ENCODE assay signal across 13 cellular contexts in genomic region chr15:39629906-39630305, GRCh38. TPM values are rescaled to one million over a fixed set of nuclear protein-coding genes. Genes with fewer than 3 reads are reported as not detected.
DNase-seq lines count a peak whose midpoint lies in the region; ATAC-seq, FAIRE-seq and TF ChIP-seq lines count a peak whose summit lies in the region.
"Had no signal": no experiment of that assay in that cellular context is flagged by ENCODE, and none has a peak within 500 bp of the region (broad histone marks: within the 10 kb centered on the region; RNA-seq: fewer than 3 reads in every experiment).

No MANE protein-coding gene starts in this region.

- no peaks in the 10 kb centered on the region for H3K27me3 ChIP-seq in Loucy (ENCODE audit: insufficient read depth, low read length, poor library complexity, severe bottlenecking)
- H3K27me3 ChIP-seq in keratinocyte (ENCODE audit: control insufficient read depth, extremely low read depth, insufficient read depth, low read length): no peaks in the 10 kb centered on the region
- no peaks in the 10 kb centered on the region for H3K27me3 ChIP-seq in Caco-2 (replicated peaks; ENCODE audit: control insufficient read depth, insufficient read depth, low read length)

- no peak overlapping the region; the same call in 1 of the 2 replicates for H2AFZ ChIP-seq in Loucy (ENCODE audit: low read length)
- H2AFZ ChIP-seq in keratinocyte (ENCODE audit: control insufficient read depth, low read length): no peak overlapping the region

- no peaks in the 10 kb centered on the region for H3K9me1 ChIP-seq in keratinocyte (ENCODE audit: control insufficient read depth, extremely low read depth, insufficient read depth, low read length)

- no peaks in the 10 kb centered on the region for H3K9me2 ChIP-seq in Loucy (replicated peaks; ENCODE audit: low read depth, low read length)

- H3K9ac ChIP-seq in Loucy (ENCODE audit: low read depth, low read length, poor library complexity, severe bottlenecking) (no peak overlapping the region), keratinocyte (ENCODE audit: control insufficient read depth, extremely low read depth, insufficient read depth, low read length) (peak overlapping the region; percentile 57)

- H3K4me3 Mint-ChIP-seq in activated T-helper 1 cell treated with anti-CD3 and anti-CD28 coated beads, Interleukin-12 subunit alpha, Interleukin-12 subunit beta, Interleukin-2, Interleukin-4 antibody, amounts not matched to agents 30 ng/mL and 10 ng/mL and 1 ng/mL, durations not matched to agents 14 hours and 24 hours and 36 hours: peak overlapping the region; percentile 12
- no peak overlapping the region for H3K4me3 Mint-ChIP-seq in Caco-2 (ENCODE audit: unreplicated experiment)
- H3K4me3 Mint-ChIP-seq: memory B cell had no signal

- CTCF ChIA-PET in Caco-2 (lab: Charles Lee): no interaction called here

- H3K27ac ChIP-seq in C4-2B (peak overlapping the region; percentile 64), keratinocyte (ENCODE audit: control insufficient read depth, insufficient read depth, low read length) (peak overlapping the region; percentile 96)

- POLR2A ChIA-PET in Caco-2 (lab: Charles Lee): no interaction called here

- no TSS peak for BruUV-seq in Caco-2 (replicated peaks; lab: Mats Ljungman, UMichigan)

- H3K9me3 ChIP-seq in Loucy (ENCODE audit: insufficient read depth, low read depth, low read length) (no peaks in the 10 kb centered on the region), keratinocyte (ENCODE audit: control insufficient read depth, low read depth, low read length) (peaks cover 2% of the 10 kb centered on the region), Caco-2 (no peaks in the 10 kb centered on the region)

- intact Hi-C loops in activated T-helper 1 cell treated with anti-CD3 and anti-CD28 coated beads, Interleukin-12 subunit alpha, Interleukin-12 subunit beta, Interleukin-2, Interleukin-4 antibody, amounts not matched to agents 30 ng/mL and 10 ng/mL and 1 ng/mL, durations not matched to agents 14 hours and 24 hours and 36 hours (cut with micrococcal nuclease): loop anchor here (2.0 to 5.0 kb wide), 5 partner anchors 152 to 1073 kb away; partner anchors contain the start of gene FSIP1
- intact Hi-C loops in Caco-2 (cut with micrococcal nuclease; ENCODE audit: unreplicated experiment): no loop called here

- H3K4me2 ChIP-seq in Loucy (ENCODE audit: low read depth, low read length, poor library complexity, severe bottlenecking) (peak overlapping the region; percentile 52), keratinocyte (ENCODE audit: control insufficient read depth, extremely low read depth, insufficient read depth, low read depth, low read length) (peak overlapping the region; percentile 64)

- H4K20me1 ChIP-seq in Loucy (ENCODE audit: insufficient read depth, low read length, poor library complexity, severe bottlenecking): no peaks in the 10 kb centered on the region
- no peaks in the 10 kb centered on the region for H4K20me1 ChIP-seq in keratinocyte (ENCODE audit: control insufficient read depth, extremely low read depth, insufficient read depth, low read length)

- H3K27ac Mint-ChIP-seq in activated T-helper 1 cell treated with anti-CD3 and anti-CD28 coated beads, Interleukin-12 subunit alpha, Interleukin-12 subunit beta, Interleukin-2, Interleukin-4 antibody, amounts not matched to agents 30 ng/mL and 10 ng/mL and 1 ng/mL, durations not matched to agents 14 hours and 24 hours and 36 hours: peak overlapping the region; percentile 89
- H3K27ac Mint-ChIP-seq in Caco-2 (ENCODE audit: unreplicated experiment): no peak overlapping the region
- H3K27ac Mint-ChIP-seq: memory B cell had no signal

- H3F3A ChIP-seq in Loucy (ENCODE audit: low read depth): peaks cover 5% of the 10 kb centered on the region; the same call in 1 of the 2 replicates

- no peak for DNase-seq in activated T-helper 1 cell treated with anti-CD3 and anti-CD28 coated beads, Interleukin-12 subunit alpha, Interleukin-12 subunit beta, Interleukin-2, Interleukin-4 antibody, amounts not matched to agents 30 ng/mL and 10 ng/mL and 1 ng/mL, durations not matched to agents 14 hours and 24 hours and 36 hours (ENCODE audit: low spot score)
- DNase-seq in keratinocyte (ENCODE audit: low read depth, low spot score) (no peak), Caco-2 (no peak), amygdala (lab: John Stamatoyannopoulos, UW) (no peak), HTR-8/SVneo (ENCODE audit: insufficient read length, low spot score) (no peak)
- DNase-seq: hippocampal formation, NCI-H1048, posterior cingulate gyrus had no signal

- dilution Hi-C loops in keratinocyte (cut with MboI; ENCODE audit: extremely low pct_ligation_motif_present, low sequenced_read_pairs): loop anchor here (25.0 kb wide), 1 partner anchor 132 kb away; no protein-coding TSS in a partner anchor

- H3K4me1 ChIP-seq in Loucy (ENCODE audit: insufficient read depth, low read length, poor library complexity, severe bottlenecking) (peaks cover 53% of the 10 kb centered on the region), keratinocyte (ENCODE audit: control insufficient read depth, extremely low read depth, insufficient read depth, low read length) (peaks cover 51% of the 10 kb centered on the region), Caco-2 (0 out of 2 replicates have a peak, but pooled peaks cover 4% of the 10 kb centered on the region)

- H3K27me3 Mint-ChIP-seq in activated T-helper 1 cell treated with anti-CD3 and anti-CD28 coated beads, Interleukin-12 subunit alpha, Interleukin-12 subunit beta, Interleukin-2, Interleukin-4 antibody, amounts not matched to agents 30 ng/mL and 10 ng/mL and 1 ng/mL, durations not matched to agents 14 hours and 24 hours and 36 hours (ENCODE audit: insufficient read depth): no peaks in the 10 kb centered on the region
- no peaks in the 10 kb centered on the region for H3K27me3 Mint-ChIP-seq in Caco-2 (ENCODE audit: insufficient read depth, unreplicated experiment)

- H3K36me3 Mint-ChIP-seq in activated T-helper 1 cell treated with anti-CD3 and anti-CD28 coated beads, Interleukin-12 subunit alpha, Interleukin-12 subunit beta, Interleukin-2, Interleukin-4 antibody, amounts not matched to agents 30 ng/mL and 10 ng/mL and 1 ng/mL, durations not matched to agents 14 hours and 24 hours and 36 hours (ENCODE audit: low read depth): peaks cover 27% of the 10 kb centered on the region
- H3K36me3 Mint-ChIP-seq in Caco-2 (ENCODE audit: insufficient read depth, unreplicated experiment): no peaks in the 10 kb centered on the region
- H3K36me3 Mint-ChIP-seq: memory B cell had no signal

- H3K9me3 Mint-ChIP-seq in activated T-helper 1 cell treated with anti-CD3 and anti-CD28 coated beads, Interleukin-12 subunit alpha, Interleukin-12 subunit beta, Interleukin-2, Interleukin-4 antibody, amounts not matched to agents 30 ng/mL and 10 ng/mL and 1 ng/mL, durations not matched to agents 14 hours and 24 hours and 36 hours: peaks cover 11% of the 10 kb centered on the region
- H3K9me3 Mint-ChIP-seq in Caco-2 (ENCODE audit: unreplicated experiment): no peaks in the 10 kb centered on the region
- H3K9me3 Mint-ChIP-seq: memory B cell had no signal

- H3K79me2 ChIP-seq in Loucy (ENCODE audit: insufficient read depth, low read length) (no peaks in the 10 kb centered on the region), keratinocyte (ENCODE audit: control insufficient read depth, insufficient read depth, low read length) (no peaks in the 10 kb centered on the region)

- no peak for ATAC-seq in GM19452 (IDR thresholded peaks at IDR 0.05; ENCODE audit: unreplicated experiment)

- TF ChIP-seq CTCF in C4-2B (conservative IDR thresholded peaks at IDR 0.05) (no peak), Loucy (conservative IDR thresholded peaks at IDR 0.05; ENCODE audit: low read length) (no peak), keratinocyte (optimal IDR thresholded peaks at IDR 0.05 in 1 of 3, IDR thresholded peaks at IDR 0.05 in 1 of 3, conservative IDR thresholded peaks at IDR 0.05 in 1 of 3; ENCODE audit: extremely low read depth in 1 of 3, insufficient read depth in 2 of 3, low read length in 3 of 3) (no peak), Caco-2 (IDR thresholded peaks at IDR 0.05; ENCODE audit: insufficient read depth in 1 of 2, low read depth in 1 of 2, low read length in 1 of 2, severe bottlenecking in 1 of 2, unreplicated experiment in 1 of 2) (no peak)

- no peaks in the 10 kb centered on the region for H3K36me3 ChIP-seq in Loucy (ENCODE audit: insufficient read depth, low read length)
- no peaks in the 10 kb centered on the region for H3K36me3 ChIP-seq in keratinocyte (ENCODE audit: control insufficient read depth in 2 of 2, extremely low read depth in 1 of 2, insufficient read depth in 2 of 2, low read length in 2 of 2)
- H3K36me3 ChIP-seq in Caco-2 (ENCODE audit: control insufficient read depth, insufficient read depth, low read length): no peaks in the 10 kb centered on the region

- no peak for FAIRE-seq in keratinocyte (lab: Jason Lieb, UNC)
- no peak for FAIRE-seq in HTR-8/SVneo (lab: Jason Lieb, UNC)
- FAIRE-seq: astrocyte had no signal

- H3K4me3 ChIP-seq in Loucy (ENCODE audit: low read length, poor library complexity, severe bottlenecking): peak overlapping the region; percentile 8
- H3K4me3 ChIP-seq in keratinocyte (ENCODE audit: control insufficient read depth in 2 of 3, extremely low read depth in 1 of 3, insufficient read depth in 2 of 3, low read depth in 1 of 3, low read length in 3 of 3): no peak overlapping the region
- H3K4me3 ChIP-seq in Caco-2 (ENCODE audit: low read depth, low read length): no peak overlapping the region

- peaks cover 66% of the 10 kb centered on the region for H3K4me1 Mint-ChIP-seq in activated T-helper 1 cell treated with anti-CD3 and anti-CD28 coated beads, Interleukin-12 subunit alpha, Interleukin-12 subunit beta, Interleukin-2, Interleukin-4 antibody, amounts not matched to agents 30 ng/mL and 10 ng/mL and 1 ng/mL, durations not matched to agents 14 hours and 24 hours and 36 hours (ENCODE audit: low read depth)
- peaks cover 7% of the 10 kb centered on the region for H3K4me1 Mint-ChIP-seq in Caco-2 (ENCODE audit: low read depth, unreplicated experiment)

RNA-seq across cellular contexts. Expression of gene THBS1, which starts 49.0 kb away (rescaled TPM):
- 2.3 and 3.2 TPM in 2 replicates for total RNA-seq in activated T-helper 1 cell treated with anti-CD3 and anti-CD28 coated beads, Interleukin-12 subunit alpha, Interleukin-12 subunit beta, Interleukin-2, Interleukin-4 antibody, amounts not matched to agents 30 ng/mL and 10 ng/mL and 1 ng/mL, durations not matched to agents 14 hours and 24 hours and 36 hours
- 585 to 1,976 TPM (median 789 TPM) in 3 replicates for polyA plus RNA-seq in keratinocyte
- 224 TPM for polyA plus RNA-seq in keratinocyte (2011; ENCODE audit: low read depth)
- polyA plus RNA-seq in keratinocyte (2011; cell fraction: cytosol; rRNA removed): 250 and 267 TPM in 2 replicates
- polyA plus RNA-seq in keratinocyte (2011; cell fraction: nucleus; rRNA removed): 2,729 and 2,799 TPM in 2 replicates
- 152 and 2,223 TPM in 2 replicates for polyA plus RNA-seq in keratinocyte (2012; ENCODE audit: low replicate concordance)
- polyA minus RNA-seq in keratinocyte: 2,799 to 14,102 TPM (median 5,100 TPM) in 3 replicates
- 2,733 TPM for polyA minus RNA-seq in keratinocyte (2011; cell fraction: cytosol; rRNA and poly(A)+ RNA removed)
- polyA minus RNA-seq in keratinocyte (2011; cell fraction: nucleus; rRNA and poly(A)+ RNA removed): 7,793 and 10,292 TPM in 2 replicates
- total RNA-seq in Caco-2 (2022): 288 and 342 TPM in 2 replicates

Comparison
In these comparisons a context has a peak if more than half of its experiments do, and no peak if none do; other contexts are left out.
1. RNA of gene THBS1, which starts 49.0 kb away (total RNA-seq): 288 to 342 TPM in Caco-2; 2.3 to 3.2 TPM in activated T-helper 1 cell treated with anti-CD3 and anti-CD28 coated beads, Interleukin-12 subunit alpha, Interleukin-12 subunit beta, Interleukin-2, Interleukin-4 antibody, amounts not matched to agents 30 ng/mL and 10 ng/mL and 1 ng/mL, durations not matched to agents 14 hours and 24 hours and 36 hours; every median in the first group is over 10 times any median in the second.